ENCODE assay signal across 15 cellular contexts in genomic region chrX:53594354-53594753, GRCh38.
DNase-seq lines count a peak whose midpoint lies in the region; ATAC-seq and TF ChIP-seq lines count a peak whose summit lies in the region.
"Had no signal": no experiment of that assay in that cellular context is flagged by ENCODE, and none has a peak within 500 bp of the region (broad histone marks: within the 10 kb centered on the region; RNA-seq: fewer than 3 reads in every experiment).

No MANE protein-coding gene starts in this region.

- H3K23ac ChIP-seq in mesenchymal stem cell (ENCODE audit: low read length in 2 of 2): no peak overlapping the region

- H3K27ac ChIP-seq in brain microvascular endothelial cell: no peak overlapping the region
- peak overlapping the region; percentile 60 for H3K27ac ChIP-seq in mesenchymal stem cell (ENCODE audit: low read length, poor library complexity, severe bottlenecking)
- H3K27ac ChIP-seq: BLaER1, gastrocnemius medialis, SJSA1 had no signal

- H3K4me1 Mint-ChIP-seq in T-helper 2 cell treated with Interferon-gamma antibody and Interleukin-4, amounts not matched to agents 5 μg/mL and 100 μg/mL, for 36 hours (ENCODE audit: low read depth): peaks cover 3% of the 10 kb centered on the region
- H3K4me1 Mint-ChIP-seq in natural killer cell treated with Interleukin-12 subunit alpha and Interleukin-12 subunit beta and Interleukin-15 and Interleukin-18, amount 100 ng/mL, for 72 hours (ENCODE audit: low read depth in 2 of 2): peaks cover 12 to 21% of the 10 kb centered on the region in 2 donors

- no peaks in the 10 kb centered on the region for H3K27me3 Mint-ChIP-seq in T-helper 2 cell treated with Interferon-gamma antibody and Interleukin-4, amounts not matched to agents 5 μg/mL and 100 μg/mL, for 36 hours (ENCODE audit: low read depth)
- peaks cover 0 to 5% of the 10 kb centered on the region in 2 donors for H3K27me3 Mint-ChIP-seq in natural killer cell treated with Interleukin-12 subunit alpha and Interleukin-12 subunit beta and Interleukin-15 and Interleukin-18, amount 100 ng/mL, for 72 hours

- peaks cover 56% of the 10 kb centered on the region for H3K36me3 Mint-ChIP-seq in T-helper 2 cell treated with Interferon-gamma antibody and Interleukin-4, amounts not matched to agents 5 μg/mL and 100 μg/mL, for 36 hours (ENCODE audit: low read depth)
- H3K36me3 Mint-ChIP-seq in natural killer cell treated with Interleukin-12 subunit alpha and Interleukin-12 subunit beta and Interleukin-15 and Interleukin-18, amount 100 ng/mL, for 72 hours: peaks cover 39% of the 10 kb centered on the region

- no peak for ATAC-seq in natural killer cell treated with Interleukin-12 subunit alpha and Interleukin-12 subunit beta and Interleukin-15 and Interleukin-18, amount 100 ng/mL, for 72 hours
- no peak for ATAC-seq in GM21360 (IDR thresholded peaks at IDR 0.05; ENCODE audit: unreplicated experiment)
- no peak for ATAC-seq in GM19023 (IDR thresholded peaks at IDR 0.05; ENCODE audit: unreplicated experiment)
- ATAC-seq: gastrocnemius medialis, mucosa of descending colon had no signal

- H3K4me3 ChIP-seq in brain microvascular endothelial cell (ENCODE audit: low read depth, low read length) (no peak overlapping the region), mesenchymal stem cell (ENCODE audit: insufficient read depth in 1 of 2, low read depth in 1 of 2, low read length in 2 of 2) (no peak overlapping the region)
- H3K4me3 ChIP-seq: BLaER1, gastrocnemius medialis, mucosa of descending colon, SJSA1 had no signal

- no peak overlapping the region for H2BK12ac ChIP-seq in mesenchymal stem cell (ENCODE audit: low read length in 2 of 2)

- no peak overlapping the region for H4K8ac ChIP-seq in mesenchymal stem cell (ENCODE audit: low read length)

- H3K18ac ChIP-seq in mesenchymal stem cell (ENCODE audit: low read depth in 1 of 2, low read length in 2 of 2): no peak overlapping the region

- H3K9me3 ChIP-seq in mesenchymal stem cell (ENCODE audit: control insufficient read depth, low read length): no peaks in the 10 kb centered on the region
- H3K9me3 ChIP-seq: BLaER1, gastrocnemius medialis, mucosa of descending colon, SJSA1 had no signal

- H3K36me3 ChIP-seq in brain microvascular endothelial cell (replicated peaks) (peaks cover 34% of the 10 kb centered on the region), mesenchymal stem cell (ENCODE audit: control insufficient read depth in 1 of 2, insufficient read depth in 2 of 2, low read depth in 1 of 2, low read length in 2 of 2) (peaks cover 17 to 81% of the 10 kb centered on the region in 2 experiments)

- no peak overlapping the region for H2BK5ac ChIP-seq in mesenchymal stem cell (ENCODE audit: low read depth, low read length, poor library complexity, severe bottlenecking)

- H3K4me2 ChIP-seq in mesenchymal stem cell (ENCODE audit: low read length, poor library complexity, severe bottlenecking): no peak overlapping the region
- H3K4me2 ChIP-seq: BLaER1 had no signal

- no peak overlapping the region for H3K14ac ChIP-seq in mesenchymal stem cell (ENCODE audit: low read length in 2 of 2)

- TF ChIP-seq CTCF in brain microvascular endothelial cell (IDR thresholded peaks at IDR 0.05; ENCODE audit: low read depth, low read length, missing control alignments): no peak

- no peak overlapping the region for H3K27ac Mint-ChIP-seq in T-helper 2 cell treated with Interferon-gamma antibody and Interleukin-4, amounts not matched to agents 5 μg/mL and 100 μg/mL, for 36 hours
- no peak overlapping the region for H3K27ac Mint-ChIP-seq in natural killer cell treated with Interleukin-12 subunit alpha and Interleukin-12 subunit beta and Interleukin-15 and Interleukin-18, amount 100 ng/mL, for 72 hours

- H3K4me1 ChIP-seq in mesenchymal stem cell (ENCODE audit: control insufficient read depth, insufficient read depth, low read depth, low read length): peaks cover 2% of the 10 kb centered on the region
- H3K4me1 ChIP-seq: BLaER1, gastrocnemius medialis, SJSA1 had no signal

- no peak overlapping the region for H3K9ac ChIP-seq in mesenchymal stem cell (ENCODE audit: low read length)
- H3K9ac ChIP-seq: BLaER1 had no signal

- H2AFZ ChIP-seq in mesenchymal stem cell (ENCODE audit: low read depth, low read length): no peak overlapping the region

- no peak overlapping the region for H2BK120ac ChIP-seq in mesenchymal stem cell (ENCODE audit: low read depth, low read length)

- DNase-seq in EH (ENCODE audit: low read depth): peak; percentile 62
- DNase-seq in NOMO-1 (lab: John Stamatoyannopoulos, UW; ENCODE audit: unreplicated experiment in 2 of 2): peak; percentile 44 to 78
- DNase-seq in brain microvascular endothelial cell: peak; percentile 24
- DNase-seq in mesenchymal stem cell: peak; percentile 44
- DNase-seq in T-helper 2 cell treated with Interferon-gamma antibody and Interleukin-4, amounts not matched to agents 5 μg/mL and 100 μg/mL, for 36 hours (ENCODE audit: low spot score): no peak
- no peak for DNase-seq in natural killer cell treated with Interleukin-12 subunit alpha and Interleukin-12 subunit beta and Interleukin-15 and Interleukin-18, amount 100 ng/mL, for 72 hours (ENCODE audit: low spot score)
- DNase-seq: activated CD8-positive, alpha-beta memory T cell treated with anti-CD3 and anti-CD28 coated beads for 24 hours; DMS79; gastrocnemius medialis; mucosa of descending colon; small intestine had no signal

- no peak overlapping the region for H3K4ac ChIP-seq in mesenchymal stem cell (ENCODE audit: low read depth in 1 of 2, low read length in 2 of 2)

- H3K79me1 ChIP-seq in mesenchymal stem cell (replicated peaks; ENCODE audit: low read length, poor library complexity, severe bottlenecking): peaks cover 5% of the 10 kb centered on the region

- H3K27me3 ChIP-seq in brain microvascular endothelial cell (replicated peaks): no peaks in the 10 kb centered on the region
- peaks cover 0 to 17% of the 10 kb centered on the region in 2 experiments for H3K27me3 ChIP-seq in mesenchymal stem cell (ENCODE audit: control insufficient read depth in 1 of 2, insufficient read depth in 1 of 2, low read length in 2 of 2)
- H3K27me3 ChIP-seq: gastrocnemius medialis, SJSA1 had no signal

- in situ Hi-C loops in brain microvascular endothelial cell (cut with HindIII; ENCODE audit: low pct_ligation_motif_present, low sequenced_read_pairs): no loop called here

- H2BK15ac ChIP-seq in mesenchymal stem cell (ENCODE audit: low read depth, poor library complexity, severe bottlenecking): no peak overlapping the region

- H3K4me3 Mint-ChIP-seq in T-helper 2 cell treated with Interferon-gamma antibody and Interleukin-4, amounts not matched to agents 5 μg/mL and 100 μg/mL, for 36 hours: no peak overlapping the region
- no peak overlapping the region for H3K4me3 Mint-ChIP-seq in natural killer cell treated with Interleukin-12 subunit alpha and Interleukin-12 subunit beta and Interleukin-15 and Interleukin-18, amount 100 ng/mL, for 72 hours

- H4K91ac ChIP-seq in mesenchymal stem cell (ENCODE audit: low read length): no peak overlapping the region

- H2AK5ac ChIP-seq in mesenchymal stem cell (ENCODE audit: low read length, severe bottlenecking): no peak overlapping the region

- no peaks in the 10 kb centered on the region for H3K9me3 Mint-ChIP-seq in T-helper 2 cell treated with Interferon-gamma antibody and Interleukin-4, amounts not matched to agents 5 μg/mL and 100 μg/mL, for 36 hours
- H3K9me3 Mint-ChIP-seq in natural killer cell treated with Interleukin-12 subunit alpha and Interleukin-12 subunit beta and Interleukin-15 and Interleukin-18, amount 100 ng/mL, for 72 hours: no peaks in the 10 kb centered on the region

- WGBS in mesenchymal stem cell: 20% methylated on average over 1 of the region's 1 CpG

Comparison
In these comparisons a context has a peak if more than half of its experiments do, and no peak if none do; other contexts are left out.
1. DNase-seq: peak in EH (single experiment), NOMO-1 (2 of 2), brain microvascular endothelial cell (single experiment) and mesenchymal stem cell (single experiment); none in T-helper 2 cell treated with Interferon-gamma antibody and Interleukin-4, amounts not matched to agents 5 μg/mL and 100 μg/mL, for 36 hours (single experiment) and natural killer cell treated with Interleukin-12 subunit alpha and Interleukin-12 subunit beta and Interleukin-15 and Interleukin-18, amount 100 ng/mL, for 72 hours (single experiment).